1 cellular context compared by ENCODE assay signal in the genomic region with DNA sequence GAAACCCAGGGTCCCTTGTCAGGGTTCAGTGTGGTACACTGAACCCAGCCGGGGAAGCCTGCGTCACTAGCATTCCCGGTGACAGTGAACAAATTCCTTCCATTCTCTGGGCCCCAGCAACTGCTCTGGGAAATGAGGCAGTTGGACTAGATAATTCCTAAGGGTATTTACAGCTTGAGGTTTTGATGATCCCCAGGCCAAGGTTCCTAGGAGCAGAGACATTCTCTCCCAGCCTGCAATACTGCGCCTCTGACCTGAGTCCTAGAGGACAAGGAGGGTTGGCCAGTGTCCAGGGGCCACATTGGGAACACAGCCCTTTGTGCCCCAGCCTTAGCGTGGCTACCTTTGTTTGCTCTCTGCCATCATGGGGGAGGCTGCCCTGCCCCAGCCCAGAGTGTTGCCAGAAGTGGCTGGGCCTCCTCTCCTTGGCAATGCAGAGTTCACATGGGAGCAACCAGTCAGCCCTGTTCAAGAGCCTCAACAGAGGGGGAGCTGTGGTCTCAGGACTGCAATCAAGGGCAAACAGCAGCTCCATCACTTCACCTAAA.
TF ChIP-seq lines count a peak whose summit lies in the region.

No MANE protein-coding gene starts in this region.

TF ChIP-seq in IMR-90, 13 proteins besides CTCF, POLR2A, EP300 and RAD21 (continued from another document):
- TF ChIP-seq USF2 (IDR thresholded peaks at IDR 0.05; ENCODE audit: low read depth, low read length), result no peak
- TF ChIP-seq CEBPB (IDR thresholded peaks at IDR 0.05; ENCODE audit: low read depth, low read length), result no peak
- no peak for TF ChIP-seq MXI1 (IDR thresholded peaks at IDR 0.05; ENCODE audit: borderline replicate concordance, low read depth, low read length)
- no peak for TF ChIP-seq FOS (IDR thresholded peaks at IDR 0.05; ENCODE audit: low read depth, low read length)
